Comparison of ENCODE assay signal across 12 cellular contexts in genomic region chr2:27249077-27249890, GRCh38. TPM values are rescaled to one million over a fixed set of nuclear protein-coding genes. Genes with fewer than 3 reads are reported as not detected.
A peak's percentile ranks its signal among the peaks of the same experiment; 100 is the strongest.
DNase-seq lines count a peak whose midpoint lies in the region; ATAC-seq and TF ChIP-seq lines count a peak whose summit lies in the region.
"Had no signal": no experiment of that assay in that cellular context is flagged by ENCODE, and none has a peak within 500 bp of the region (broad histone marks: within the 10 kb centered on the region; RNA-seq: fewer than 3 reads in every experiment).

No MANE protein-coding gene starts in this region.

- H3K9ac ChIP-seq in BLaER1 = no peak overlapping the region
- no peak overlapping the region for H3K9ac ChIP-seq in PC-3 (ENCODE audit: low read length)

- H3K27ac ChIP-seq in BLaER1 = no peak overlapping the region
- H3K27ac ChIP-seq in PC-3 (ENCODE audit: low read length) = no peak overlapping the region
- no peak overlapping the region for H3K27ac ChIP-seq in thyroid gland
- H3K27ac ChIP-seq: Peyer's patch, psoas muscle had no signal

- H4K20me1 ChIP-seq in BLaER1 (no peaks in the 10 kb centered on the region), PC-3 (ENCODE audit: low read length) (no peaks in the 10 kb centered on the region)

- POLR2A ChIA-PET in PC-3 (lab: Charles Lee; ENCODE audit: unreplicated experiment) = interaction anchor here (0.7 kb wide), 1 partner anchor 596 kb away, joined by 8 read pairs; no protein-coding TSS in a partner anchor

- TF ChIP-seq POLR2A in thyroid gland (IDR thresholded peaks at IDR 0.05) = no peak

- CTCF ChIA-PET in PC-3 (lab: Charles Lee) = interaction anchor here (0.9 kb wide), 1 partner anchor 31 kb away, joined by 5 read pairs; no protein-coding TSS in a partner anchor

- H3K4me2 ChIP-seq in BLaER1 (peak overlapping the region; percentile 74), PC-3 (ENCODE audit: low read length) (peak overlapping the region; percentile 66)

- intact Hi-C loops in PC-3 (cut with micrococcal nuclease) (no loop called here), thyroid gland (cut with DNase I) (loop anchor here (5.0 kb wide), 1 partner anchor 33 kb away; the partner anchor contains the start of gene TRIM54)

- H3K36me3 ChIP-seq in BLaER1 = peaks cover 11% of the 10 kb centered on the region
- H3K36me3 ChIP-seq in PC-3 (ENCODE audit: low read depth, low read length) = peaks cover 4% of the 10 kb centered on the region; the same call in 1 of the 2 replicates
- H3K36me3 ChIP-seq in thyroid gland = no peaks in the 10 kb centered on the region

- no peak overlapping the region for H3K4me3 ChIP-seq in BLaER1
- H3K4me3 ChIP-seq in PC-3 (ENCODE audit: low read length) = no peak overlapping the region; the same call in 1 of the 2 replicates
- H3K4me3 ChIP-seq in fibroblast of the aortic adventitia (ENCODE audit: low read depth, low read length) = no peak overlapping the region
- H3K4me3 ChIP-seq in thyroid gland (replicated peaks in 1 of 3) = no peak overlapping the region
- H3K4me3 ChIP-seq: Peyer's patch, psoas muscle had no signal

- H3F3A ChIP-seq in PC-3 (ENCODE audit: low read length, unreplicated experiment) = no peaks in the 10 kb centered on the region

- no peaks in the 10 kb centered on the region; the same call in 1 of the 2 replicates for H3K27me3 ChIP-seq in BLaER1
- H3K27me3 ChIP-seq in PC-3 (ENCODE audit: low read length) = no peaks in the 10 kb centered on the region
- H3K27me3 ChIP-seq in thyroid gland = no peaks in the 10 kb centered on the region
- H3K27me3 ChIP-seq: Peyer's patch had no signal

- H3K9me3 ChIP-seq in BLaER1 = no peaks in the 10 kb centered on the region
- H3K9me3 ChIP-seq in PC-3 (ENCODE audit: low read length) = no peaks in the 10 kb centered on the region
- no peaks in the 10 kb centered on the region for H3K9me3 ChIP-seq in thyroid gland
- H3K9me3 ChIP-seq: Peyer's patch, psoas muscle had no signal

- TF ChIP-seq CTCF in PC-3 (conservative IDR thresholded peaks at IDR 0.05; ENCODE audit: low read depth, low read length) (no peak), fibroblast of the aortic adventitia (IDR thresholded peaks at IDR 0.05; ENCODE audit: insufficient read depth, low read length) (no peak), thyroid gland (IDR thresholded peaks at IDR 0.05) (no peak)

- peaks cover 35% of the 10 kb centered on the region for H3K4me1 ChIP-seq in BLaER1
- H3K4me1 ChIP-seq in PC-3 (ENCODE audit: insufficient read depth, low read length) = peaks cover 11% of the 10 kb centered on the region
- peaks cover 0 to 7% of the 10 kb centered on the region in 2 donors for H3K4me1 ChIP-seq in thyroid gland

- BruUV-seq in PC-3 (replicated peaks; lab: Mats Ljungman, UMichigan) = no TSS peak

- DNase-seq in PC-3 = peak; percentile 54
- peak; percentile 40 for DNase-seq in fibroblast of the aortic adventitia (ENCODE audit: low read depth)
- DNase-seq in thyroid gland = no peak
- no peak for DNase-seq in COLO668 (lab: John Stamatoyannopoulos, UW; ENCODE audit: unreplicated experiment)
- DNase-seq: NCI-H2029 treated with DMSO at 0.1 percent for 48 hours, SW 1271 had no signal

- peak overlapping the region; percentile 15; the same call in 1 of the 2 replicates for H2AFZ ChIP-seq in PC-3 (ENCODE audit: low read length)

- ATAC-seq in PC-3 = peak; percentile 82
- ATAC-seq in HG02610 (IDR thresholded peaks at IDR 0.05; ENCODE audit: unreplicated experiment) = no peak

- no peaks in the 10 kb centered on the region for H3K79me2 ChIP-seq in PC-3 (ENCODE audit: low read length)

- H3K9me2 ChIP-seq in PC-3 (replicated peaks; ENCODE audit: low read length) = no peaks in the 10 kb centered on the region

- WGBS in thyroid gland, 2 donors = 56 to 68% methylated on average over 12 of the region's 12 CpGs

RNA-seq across cellular contexts. Expression of gene SLC30A3, which starts 13.6 kb away (rescaled TPM):
- total RNA-seq in PC-3 (2014; rRNA removed) = 0.36 TPM in 1 of 2 replicates, not detected in the other
- 0.09 and 0.25 TPM in 2 replicates for total RNA-seq in fibroblast of the aortic adventitia (ENCODE audit: low replicate concordance)
- total RNA-seq in thyroid gland = under 1 TPM; 0.33 to 0.98 (median 0.80) TPM

RNA-seq across cellular contexts. Expression of gene DNAJC5G, which starts 25.9 kb away (rescaled TPM):
- total RNA-seq in PC-3 (2014; rRNA removed) (not detected in 2 replicates), fibroblast of the aortic adventitia (ENCODE audit: low replicate concordance) (not detected in 2 replicates), thyroid gland (1 to 10 TPM in 2 of 4 donors, under 1 TPM in 1, not detected in 1; 0.33 to 2.1 (median 1.1) TPM)
- total RNA-seq: activated CD8-positive, alpha-beta T cell treated with anti-CD3 and anti-CD28 coated beads for 36 hours; lower leg skin; psoas muscle had no signal

RNA-seq across cellular contexts. Expression of gene CAD, which starts 32.1 kb away (rescaled TPM):
- total RNA-seq in PC-3 (2014; rRNA removed) = 85.9 and 121 TPM in 2 replicates
- 28.9 and 35.5 TPM in 2 replicates for total RNA-seq in fibroblast of the aortic adventitia (ENCODE audit: low replicate concordance)
- 10 to 100 TPM; 16.5 to 31.9 (median 28.2) TPM for total RNA-seq in thyroid gland

RNA-seq across cellular contexts. Expression of gene TRIM54, which starts 32.9 kb away (rescaled TPM):
- total RNA-seq in PC-3 (2014; rRNA removed) (0.51 and 1.6 TPM in 2 replicates), fibroblast of the aortic adventitia (ENCODE audit: low replicate concordance) (not detected in 2 replicates), thyroid gland (1 to 10 TPM in 1 of 4 donors, under 1 TPM in 2, not detected in 1; 0.22 to 1.6 (median 0.54) TPM)
- total RNA-seq: lower leg skin had no signal

RNA-seq across cellular contexts. Expression of gene SLC5A6, which starts 37.2 kb away (rescaled TPM):
- total RNA-seq in PC-3 (2014; rRNA removed) (46.0 and 48.1 TPM in 2 replicates), fibroblast of the aortic adventitia (ENCODE audit: low replicate concordance) (12.9 and 20.0 TPM in 2 replicates), thyroid gland (10 to 100 TPM; 10.9 to 34.0 (median 22.0) TPM)

Comparison
In these comparisons a context has a peak if more than half of its experiments do, and no peak if none do; other contexts are left out.
1. DNase-seq: peak in PC-3 (single experiment) and fibroblast of the aortic adventitia (single experiment); none in thyroid gland (0 of 2) and COLO668 (single experiment).